ENCODE assay signal across 10 cellular contexts in the genomic region with DNA sequence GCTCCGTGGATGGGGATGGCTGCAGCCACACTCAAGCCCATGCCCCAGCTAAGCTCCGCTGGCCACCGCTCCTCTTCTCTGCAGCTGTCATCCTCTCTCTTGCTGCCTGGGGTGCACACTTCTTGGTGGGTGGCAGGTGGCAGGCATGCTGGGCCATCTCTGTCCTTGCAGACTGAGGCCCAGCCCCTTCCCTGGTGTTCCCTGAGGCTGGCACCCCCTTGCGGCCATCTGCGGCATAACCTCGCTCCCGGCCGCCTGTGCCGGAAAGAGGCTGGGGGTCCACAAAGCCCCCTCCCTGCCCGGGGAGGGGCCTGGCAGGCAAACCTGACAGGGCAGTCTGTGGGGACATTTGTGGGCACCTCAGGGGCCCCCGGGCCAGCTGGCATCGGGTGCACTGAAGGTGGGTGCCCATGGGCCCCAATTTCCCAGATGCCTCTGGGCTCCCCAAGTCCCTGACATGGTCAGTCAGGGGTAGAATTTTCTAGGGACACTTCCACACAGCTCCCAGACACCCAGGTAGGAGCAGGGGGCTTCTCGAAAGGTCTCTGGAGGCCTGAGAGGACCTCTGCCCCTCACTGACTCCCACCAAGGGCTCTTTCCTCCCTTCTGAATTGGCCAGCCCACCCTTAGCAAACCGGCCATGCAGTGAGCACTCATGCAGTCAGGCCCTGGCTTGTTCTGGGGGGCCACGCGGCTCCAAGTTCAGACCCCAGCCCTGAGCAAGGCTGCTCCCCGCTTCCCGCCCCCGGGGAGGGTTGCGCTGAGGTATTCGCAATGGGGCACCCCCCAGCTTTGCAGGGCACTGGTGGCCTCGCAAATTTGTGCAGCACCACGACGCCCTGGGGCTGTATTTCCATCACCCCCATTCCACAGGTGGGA. TPM values are rescaled to one million over a fixed set of nuclear protein-coding genes. Genes with fewer than 3 reads are reported as not detected.
A peak's percentile ranks its signal among the peaks of the same experiment; 100 is the strongest.
DNase-seq lines count a peak whose midpoint lies in the region; ATAC-seq, FAIRE-seq and TF ChIP-seq lines count a peak whose summit lies in the region.
"Had no signal": no experiment of that assay in that cellular context is flagged by ENCODE, and none has a peak within 500 bp of the region (broad histone marks: within the 10 kb centered on the region; RNA-seq: fewer than 3 reads in every experiment).

No MANE protein-coding gene starts in this region.

- peaks cover 13% of the 10 kb centered on the region for H3K27me3 Mint-ChIP-seq in WTC11 (ENCODE audit: low read depth)
- H3K27me3 Mint-ChIP-seq in naive B cell, result peaks cover 9 to 35% (median 27%) of the 10 kb centered on the region in 3 donors

- H3K27ac Mint-ChIP-seq in WTC11, result no peak overlapping the region
- H3K27ac Mint-ChIP-seq in naive B cell, result no peak overlapping the region

- TF ChIP-seq CTCF in WTC11 (IDR thresholded peaks at IDR 0.05), result peak; percentile 96

- H3K9me3 Mint-ChIP-seq in WTC11, result no peaks in the 10 kb centered on the region
- no peaks in the 10 kb centered on the region for H3K9me3 Mint-ChIP-seq in naive B cell

- POLR2A ChIA-PET in WTC11 (lab: Charles Lee), result no interaction called here

- no peaks in the 10 kb centered on the region for H3K36me3 Mint-ChIP-seq in WTC11
- peaks cover 0 to 10% of the 10 kb centered on the region in 2 donors for H3K36me3 Mint-ChIP-seq in naive B cell

- DNase-seq in COLO668 (lab: John Stamatoyannopoulos, UW; ENCODE audit: unreplicated experiment) (peak; percentile 8), HTR-8/SVneo (ENCODE audit: insufficient read length, low spot score) (peak; percentile 66), WTC11 (ENCODE audit: low spot score) (peak; percentile 87), cerebellar cortex (ENCODE audit: low spot score) (peak; percentile 16), naive B cell (peak; percentile 29), RKO (ENCODE audit: low spot score) (no peak), T1000 (lab: John Stamatoyannopoulos, UW) (no peak)

- no peaks in the 10 kb centered on the region for H3K4me1 Mint-ChIP-seq in WTC11
- peaks cover 12 to 23% (median 18%) of the 10 kb centered on the region in 3 donors for H3K4me1 Mint-ChIP-seq in naive B cell

- peak; percentile 62 for ATAC-seq in WTC11
- ATAC-seq in naive B cell (ENCODE audit: low read depth in 2 of 2), result peak; percentile 29 to 34
- ATAC-seq in HG03025 (IDR thresholded peaks at IDR 0.05; ENCODE audit: low FRiP score, unreplicated experiment), result no peak

- H3K4me3 Mint-ChIP-seq in WTC11 (no peak overlapping the region), naive B cell (no peak overlapping the region)

- peak; percentile 88 for FAIRE-seq in HTR-8/SVneo (lab: Jason Lieb, UNC)

- CTCF ChIA-PET in WTC11 (lab: Charles Lee), result interaction anchor here (1.0 to 3.3 kb wide), 9 partner anchors 9 to 225 kb away, joined by 3 to 13 read pairs (median 7); no protein-coding TSS in a partner anchor

TF ChIP-seq in WTC11, 78 proteins besides CTCF, POLR2A, EP300 and RAD21:
- no peak for TF ChIP-seq NR1H2 (CRISPR knock-in tag; IDR thresholded peaks at IDR 0.05)
- TF ChIP-seq, protein P1, sequence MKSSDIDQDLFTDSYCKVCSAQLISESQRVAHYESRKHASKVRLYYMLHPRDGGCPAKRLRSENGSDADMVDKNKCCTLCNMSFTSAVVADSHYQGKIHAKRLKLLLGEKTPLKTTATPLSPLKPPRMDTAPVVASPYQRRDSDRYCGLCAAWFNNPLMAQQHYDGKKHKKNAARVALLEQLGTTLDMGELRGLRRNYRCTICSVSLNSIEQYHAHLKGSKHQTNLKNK (CRISPR knock-in tag; IDR thresholded peaks at IDR 0.05), result no peak
- 0 out of 2 replicates have a peak, but pooled peaks have one; percentile 21 for TF ChIP-seq SP1 (CRISPR knock-in tag; conservative IDR thresholded peaks at IDR 0.05)
- TF ChIP-seq NFATC4 (CRISPR knock-in tag; IDR thresholded peaks at IDR 0.05), result no peak

RNA-seq across cellular contexts. Expression of a gene that starts 23.5 kb away (rescaled TPM):
- 0.16 TPM in 1 of 3 replicates, not detected in the others for total RNA-seq in WTC11 (2021)
- polyA plus RNA-seq in naive B cell (ENCODE audit: low read depth in 6 of 6), result not detected
- total RNA-seq: NCI-H460, pulmonary artery endothelial cell had no signal

RNA-seq across cellular contexts. Expression of a gene that starts 34.1 kb away (rescaled TPM):
- total RNA-seq in WTC11 (2021), result 0.44 to 0.62 TPM in 2 of 3 replicates, not detected in the other
- polyA plus RNA-seq in naive B cell (ENCODE audit: low read depth in 6 of 6), result not detected
- total RNA-seq: NCI-H460, pulmonary artery endothelial cell had no signal

RNA-seq across cellular contexts. Expression of a gene that starts 55.9 kb away (rescaled TPM):
- 1.5 to 2.7 TPM (median 2.6 TPM) in 3 replicates for total RNA-seq in WTC11 (2021)
- polyA plus RNA-seq in naive B cell (ENCODE audit: low read depth in 6 of 6), result not detected

Comparison
In these comparisons a context has a peak if more than half of its experiments do, and no peak if none do; other contexts are left out.
1. DNase-seq: peak in COLO668 (single experiment), HTR-8/SVneo (single experiment), WTC11 (single experiment), cerebellar cortex (single experiment) and naive B cell (single experiment); none in RKO (single experiment) and T1000 (single experiment).